8 cellular contexts compared by ENCODE assay signal in the genomic region with DNA sequence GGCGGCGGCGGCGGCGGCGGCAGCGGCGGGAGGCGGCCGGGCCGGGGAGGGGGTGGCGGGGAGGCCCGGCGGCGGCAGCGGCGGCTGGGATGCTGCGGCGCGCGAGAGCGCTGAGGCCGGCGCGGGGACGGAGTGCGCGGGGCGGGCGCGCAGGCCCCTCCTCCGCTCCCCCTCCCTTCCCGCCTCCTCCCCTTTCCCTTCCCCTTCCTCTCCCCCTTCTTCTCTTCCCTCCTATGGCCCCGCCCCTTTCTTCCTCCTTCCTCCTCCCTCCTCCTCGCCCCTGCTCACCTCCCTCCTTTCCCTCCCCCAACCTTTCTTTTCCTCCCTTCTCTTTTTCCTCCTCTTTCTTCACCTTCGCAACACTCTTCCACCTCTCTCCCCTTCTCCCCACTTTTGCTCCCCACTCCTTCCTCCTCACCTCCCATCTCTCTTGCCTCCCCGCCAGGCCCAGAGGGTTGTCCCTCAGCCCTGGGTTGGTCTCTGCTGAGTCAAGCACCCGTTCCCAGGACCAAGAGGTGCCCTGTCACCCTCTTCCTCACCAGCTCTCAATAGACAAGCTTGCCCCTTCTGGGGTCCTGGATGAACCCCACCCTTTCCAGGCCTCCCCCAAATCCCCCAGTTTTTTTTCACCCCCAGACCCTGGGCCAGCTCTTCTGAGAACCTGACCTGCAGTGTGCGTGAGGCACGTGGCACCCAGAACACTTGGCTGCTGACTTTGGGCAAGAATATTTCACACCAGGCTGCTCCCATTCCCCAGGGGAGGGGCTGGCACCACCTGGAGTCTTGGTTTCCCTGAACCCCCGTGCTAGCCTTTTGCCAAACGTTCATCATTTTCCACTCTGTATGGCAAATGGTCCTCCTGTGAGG. TPM values are rescaled to one million over a fixed set of nuclear protein-coding genes. Genes with fewer than 3 reads are reported as not detected.
DNase-seq lines count a peak whose midpoint lies in the region; ATAC-seq, FAIRE-seq and TF ChIP-seq lines count a peak whose summit lies in the region.

A gene with protein sequence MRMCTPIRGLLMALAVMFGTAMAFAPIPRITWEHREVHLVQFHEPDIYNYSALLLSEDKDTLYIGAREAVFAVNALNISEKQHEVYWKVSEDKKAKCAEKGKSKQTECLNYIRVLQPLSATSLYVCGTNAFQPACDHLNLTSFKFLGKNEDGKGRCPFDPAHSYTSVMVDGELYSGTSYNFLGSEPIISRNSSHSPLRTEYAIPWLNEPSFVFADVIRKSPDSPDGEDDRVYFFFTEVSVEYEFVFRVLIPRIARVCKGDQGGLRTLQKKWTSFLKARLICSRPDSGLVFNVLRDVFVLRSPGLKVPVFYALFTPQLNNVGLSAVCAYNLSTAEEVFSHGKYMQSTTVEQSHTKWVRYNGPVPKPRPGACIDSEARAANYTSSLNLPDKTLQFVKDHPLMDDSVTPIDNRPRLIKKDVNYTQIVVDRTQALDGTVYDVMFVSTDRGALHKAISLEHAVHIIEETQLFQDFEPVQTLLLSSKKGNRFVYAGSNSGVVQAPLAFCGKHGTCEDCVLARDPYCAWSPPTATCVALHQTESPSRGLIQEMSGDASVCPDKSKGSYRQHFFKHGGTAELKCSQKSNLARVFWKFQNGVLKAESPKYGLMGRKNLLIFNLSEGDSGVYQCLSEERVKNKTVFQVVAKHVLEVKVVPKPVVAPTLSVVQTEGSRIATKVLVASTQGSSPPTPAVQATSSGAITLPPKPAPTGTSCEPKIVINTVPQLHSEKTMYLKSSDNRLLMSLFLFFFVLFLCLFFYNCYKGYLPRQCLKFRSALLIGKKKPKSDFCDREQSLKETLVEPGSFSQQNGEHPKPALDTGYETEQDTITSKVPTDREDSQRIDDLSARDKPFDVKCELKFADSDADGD (minus strand): TSS at position 136 of the 867 bp plus-strand sequence. CDS start 92,657 bp downstream, outside the sequence.

- H3K27ac Mint-ChIP-seq in T-helper 2 cell treated with Interferon-gamma antibody and Interleukin-4, amounts not matched to agents 5 μg/mL and 100 μg/mL, for 36 hours: peak within 1 kb of the TSS; percentile 89

- no peaks in the 10 kb centered on the region for H3K9me3 Mint-ChIP-seq in T-helper 2 cell treated with Interferon-gamma antibody and Interleukin-4, amounts not matched to agents 5 μg/mL and 100 μg/mL, for 36 hours

- no peak for TF ChIP-seq CTCF in D721Med (IDR thresholded peaks at IDR 0.05; ENCODE audit: insufficient read depth, missing control alignments)
- TF ChIP-seq CTCF in kidney epithelial cell (IDR thresholded peaks at IDR 0.05; ENCODE audit: insufficient read depth, low read length, poor library complexity, severe bottlenecking): no peak

- peaks cover 38% of the 10 kb centered on the region for H3K36me3 Mint-ChIP-seq in T-helper 2 cell treated with Interferon-gamma antibody and Interleukin-4, amounts not matched to agents 5 μg/mL and 100 μg/mL, for 36 hours (ENCODE audit: low read depth)

- H3K4me1 Mint-ChIP-seq in T-helper 2 cell treated with Interferon-gamma antibody and Interleukin-4, amounts not matched to agents 5 μg/mL and 100 μg/mL, for 36 hours (ENCODE audit: low read depth): peaks cover 70% of the 10 kb centered on the region

- no peaks in the 10 kb centered on the region for H3K27me3 ChIP-seq in kidney epithelial cell (ENCODE audit: control insufficient read depth, insufficient read depth, low read length)

- no peaks in the 10 kb centered on the region for H3K27me3 Mint-ChIP-seq in T-helper 2 cell treated with Interferon-gamma antibody and Interleukin-4, amounts not matched to agents 5 μg/mL and 100 μg/mL, for 36 hours (ENCODE audit: low read depth)

- peak; percentile 69 for DNase-seq in D721Med (ENCODE audit: insufficient read length, low spot score)
- DNase-seq in NCI-H1092 (lab: John Stamatoyannopoulos, UW): peak; percentile 62
- peak; percentile 65 for DNase-seq in T-helper 2 cell treated with Interferon-gamma antibody and Interleukin-4, amounts not matched to agents 5 μg/mL and 100 μg/mL, for 36 hours (ENCODE audit: low spot score)
- peak; percentile 80 for DNase-seq in cerebellar cortex (ENCODE audit: low spot score)
- no peak for DNase-seq in kidney epithelial cell (ENCODE audit: low read depth)
- DNase-seq in stimulated activated CD4-positive, alpha-beta T cell treated with anti-CD3 and anti-CD28 coated beads, Interleukin-12 subunit alpha, Interleukin-12 subunit beta, amount 100 ng/mL, for 4 hours: peak; percentile 70

- FAIRE-seq in D721Med (lab: Jason Lieb, UNC): no peak

- no peaks in the 10 kb centered on the region for H3K36me3 ChIP-seq in kidney epithelial cell (ENCODE audit: control insufficient read depth, insufficient read depth, low read length)

- peak within 1 kb of the TSS; percentile 73 for H3K4me3 ChIP-seq in kidney epithelial cell (ENCODE audit: low read depth, low read length)

- ATAC-seq in GM21528 (IDR thresholded peaks at IDR 0.05; ENCODE audit: low FRiP score, unreplicated experiment) (peak; percentile 30), GM18873 (IDR thresholded peaks at IDR 0.05; ENCODE audit: low FRiP score, unreplicated experiment) (no peak)

- H3K4me3 Mint-ChIP-seq in T-helper 2 cell treated with Interferon-gamma antibody and Interleukin-4, amounts not matched to agents 5 μg/mL and 100 μg/mL, for 36 hours: peak within 1 kb of the TSS; percentile 90

RNA-seq across cellular contexts. Expression of the gene that starts here (rescaled TPM):
- total RNA-seq in kidney epithelial cell: 27.8 and 30.7 TPM in 2 replicates
